In the genomic region with DNA sequence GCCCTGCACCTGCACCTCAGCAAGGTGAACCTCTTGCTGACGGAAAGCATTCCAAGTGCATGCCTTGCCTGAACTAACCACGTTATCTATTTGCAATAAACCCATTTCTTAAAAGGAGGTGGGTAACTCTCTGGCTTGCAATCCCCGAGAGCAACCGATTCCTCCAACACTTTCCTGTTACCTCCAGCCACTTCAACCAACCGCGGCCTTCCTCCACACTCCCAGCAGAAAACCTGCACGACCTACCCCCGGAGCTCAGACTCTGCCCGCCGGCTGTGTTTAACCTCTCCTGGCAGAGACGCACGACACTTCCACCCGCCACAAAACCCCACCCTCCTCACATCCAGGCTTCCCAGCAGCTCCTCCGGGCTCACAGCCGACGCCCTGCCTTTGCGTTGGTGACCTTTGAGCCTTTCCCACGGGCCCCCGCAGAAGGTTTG, we compare ENCODE assay signal across 8 cellular contexts. TPM values are rescaled to one million over a fixed set of nuclear protein-coding genes. Genes with fewer than 3 reads are reported as not detected.
DNase-seq lines count a peak whose midpoint lies in the region; ATAC-seq and TF ChIP-seq lines count a peak whose summit lies in the region.

No MANE protein-coding gene starts in this region.

- peak overlapping the region; percentile 36; the same call in 1 of the 2 replicates for H4K5ac ChIP-seq in IMR-90 (ENCODE audit: low read depth, low read length)

- no peak overlapping the region for H3K18ac ChIP-seq in IMR-90 (ENCODE audit: low read depth, low read length)

- H3K36me3 ChIP-seq in BE2C = peaks cover 35% of the 10 kb centered on the region
- peaks cover 24% of the 10 kb centered on the region for H3K36me3 ChIP-seq in IMR-90 (ENCODE audit: control insufficient read depth, insufficient read depth, low read length)
- peaks cover 13% of the 10 kb centered on the region for H3K36me3 ChIP-seq in breast epithelium
- peaks cover 28 to 31% of the 10 kb centered on the region in 2 donors for H3K36me3 ChIP-seq in mucosa of rectum (ENCODE audit: control insufficient read depth in 2 of 2, insufficient read depth in 2 of 2, low read length in 2 of 2)

- ATAC-seq in IMR-90 (ENCODE audit: low read depth) = no peak

- CTCF ChIA-PET in IMR-90 (lab: Yijun Ruan, JAX) = interaction anchor here (0.5 to 1.6 kb wide), 3 partner anchors 23 to 94 kb away, joined by 3 to 8 read pairs (median 3); a partner anchor contains a TSS

- H3K27ac ChIP-seq in IMR-90 (ENCODE audit: insufficient read depth, low read length) (peak overlapping the region; percentile 76), breast epithelium (peak overlapping the region; percentile 88 to 92), mucosa of rectum (ENCODE audit: low read depth in 2 of 2, low read length in 2 of 2) (peak overlapping the region; percentile 92 to 97)

- H3K23ac ChIP-seq in IMR-90 (ENCODE audit: low read depth, low read length) = peak overlapping the region; percentile 2; the same call in 1 of the 2 replicates

- H3K14ac ChIP-seq in IMR-90 (replicated peaks; ENCODE audit: low read depth, low read length) = peak overlapping the region; percentile 79

- peaks cover 11 to 46% of the 10 kb centered on the region in 2 experiments for H3K79me1 ChIP-seq in IMR-90 (ENCODE audit: low read depth in 1 of 2, low read length in 2 of 2)

- POLR2A ChIA-PET in IMR-90 (lab: Charles Lee; ENCODE audit: unreplicated experiment) = interaction anchor here (0.6 kb wide), 1 partner anchor 10 kb away, joined by 3 read pairs; no protein-coding TSS in a partner anchor

- H2AFZ ChIP-seq in IMR-90 (replicated peaks; ENCODE audit: low read length, poor library complexity) = peak overlapping the region; percentile 96

- H3K4ac ChIP-seq in IMR-90 (ENCODE audit: low read depth, low read length) = peak overlapping the region; percentile 71

- intact Hi-C loops in IMR-90 (cut with micrococcal nuclease) (loop anchor here (5.0 kb wide), 1 partner anchor 58 kb away; a partner anchor contains a TSS), breast epithelium (cut with DNase I; ENCODE audit: low total_unique reads) (loop anchor here (5.0 kb wide), 1 partner anchor 58 kb away; a partner anchor contains a TSS)

- H4K91ac ChIP-seq in IMR-90 (ENCODE audit: insufficient read depth, low read depth, low read length) = peak overlapping the region; percentile 56; the same call in 1 of the 2 replicates

- H2AK9ac ChIP-seq in IMR-90 (replicated peaks; ENCODE audit: low read depth, low read length, poor library complexity) = peak overlapping the region; percentile 98

- peaks cover 12% of the 10 kb centered on the region for H3K9me1 ChIP-seq in IMR-90 (ENCODE audit: insufficient read depth, low read length)

- H4K8ac ChIP-seq in IMR-90 (ENCODE audit: low read depth in 2 of 2, low read length in 2 of 2) = peak overlapping the region; percentile 37 to 86; a peak in 2 of 4 replicates

- H3K9me3 ChIP-seq in BE2C = no peaks in the 10 kb centered on the region
- H3K9me3 ChIP-seq in IMR-90 (ENCODE audit: control insufficient read depth, insufficient read depth, low read length) = no peaks in the 10 kb centered on the region
- H3K9me3 ChIP-seq in breast epithelium = no peaks in the 10 kb centered on the region
- H3K9me3 ChIP-seq in mucosa of rectum (ENCODE audit: control insufficient read depth in 2 of 2, low read length in 2 of 2) = no peaks in the 10 kb centered on the region

- H3K56ac ChIP-seq in IMR-90 (ENCODE audit: extremely low read depth, insufficient read depth, low read length) = 0 out of 2 replicates have a peak overlapping the region, but pooled peaks have one; percentile 36

- no peak overlapping the region for H2BK15ac ChIP-seq in IMR-90 (ENCODE audit: low read depth, low read length)

- no peak overlapping the region for H2BK20ac ChIP-seq in IMR-90 (ENCODE audit: low read depth, low read length)

- peak overlapping the region; percentile 88 for H3K4me2 ChIP-seq in IMR-90 (ENCODE audit: low read depth, low read length)

- peak overlapping the region; percentile 77 for H3K9ac ChIP-seq in IMR-90 (ENCODE audit: low read depth, low read length)
- H3K9ac ChIP-seq in mucosa of rectum (ENCODE audit: low read depth in 1 of 2, low read length in 2 of 2) = peak overlapping the region; percentile 75 to 80

- H3K27me3 ChIP-seq in BE2C (peaks cover 6% of the 10 kb centered on the region), IMR-90 (ENCODE audit: control insufficient read depth, insufficient read depth, low read length) (no peaks in the 10 kb centered on the region), breast epithelium (no peaks in the 10 kb centered on the region), mucosa of rectum (ENCODE audit: control insufficient read depth in 2 of 2, insufficient read depth in 2 of 2, low read length in 2 of 2) (no peaks in the 10 kb centered on the region)

- TF ChIP-seq RAD21 in IMR-90 (IDR thresholded peaks at IDR 0.05; ENCODE audit: low read length) = no peak

- H3K4me1 ChIP-seq in BE2C (peaks cover 13% of the 10 kb centered on the region; the same call in 1 of the 2 replicates), IMR-90 (ENCODE audit: control insufficient read depth, insufficient read depth, low read length) (peaks cover 13% of the 10 kb centered on the region), breast epithelium (peaks cover 10 to 12% of the 10 kb centered on the region in 2 donors), mucosa of rectum (ENCODE audit: control insufficient read depth in 2 of 2, insufficient read depth in 2 of 2, low read length in 2 of 2) (peaks cover 32 to 34% of the 10 kb centered on the region in 2 donors)

- TF ChIP-seq CTCF in BE2C (IDR thresholded peaks at IDR 0.05; ENCODE audit: low read depth, low read length) = no peak
- no peak for TF ChIP-seq CTCF in IMR-90 (conservative IDR thresholded peaks at IDR 0.05; ENCODE audit: low read depth, low read length)
- no peak for TF ChIP-seq CTCF in breast epithelium (IDR thresholded peaks at IDR 0.05)

- no peak overlapping the region for H2BK120ac ChIP-seq in IMR-90 (ENCODE audit: low read depth, low read length)

- no TSS peak for BruUV-seq in IMR-90 (replicated peaks; lab: Mats Ljungman, UMichigan)

- whole genome bisulfite sequencing in IMR-90 (ENCODE audit: extremely low coverage in 2 of 2, insufficient read length in 1 of 2), 2 experiments = 34% methylated on average over 6 of the region's 19 CpGs; no CpG with 5 or more reads in 1 of the 2 experiments

- DNase-seq in BE2C (no peak), IMR-90 (no peak), breast epithelium (ENCODE audit: low spot score in 2 of 2) (no peak), GM19238 (ENCODE audit: insufficient read length, low spot score) (no peak), kidney tubule cell (ENCODE audit: low spot score) (no peak), NCI-H1417 treated with DMSO at 0.1 percent for 48 hours (lab: John Stamatoyannopoulos, UW) (no peak), iPS-NIHi7 (ENCODE audit: extremely low spot score) (no peak)

- H2AK5ac ChIP-seq in IMR-90 (ENCODE audit: low read depth, low read length) = peak overlapping the region; percentile 61; the same call in 1 of the 2 replicates

- H4K20me1 ChIP-seq in IMR-90 (ENCODE audit: insufficient read depth, low read length) = peaks cover 19% of the 10 kb centered on the region

- in situ Hi-C loops in IMR-90 (cut with MboI; ENCODE audit: low sequenced_read_pairs) = loop anchor here (5.0 kb wide), 1 partner anchor 53 kb away; a partner anchor contains a TSS

- H3K4me3 ChIP-seq in BE2C (ENCODE audit: low read depth, low read length) (peak overlapping the region; percentile 85), IMR-90 (ENCODE audit: insufficient read depth, low read depth, low read length) (peak overlapping the region; percentile 84), breast epithelium (peak overlapping the region; percentile 52 to 91 (median 81)), mucosa of rectum (ENCODE audit: low read length in 2 of 2) (peak overlapping the region; percentile 78 to 81)

- TF ChIP-seq POLR2A in IMR-90 (IDR thresholded peaks at IDR 0.05; ENCODE audit: low read depth, low read length) (no peak), breast epithelium (IDR thresholded peaks at IDR 0.05) (no peak)

- dilution Hi-C loops in IMR-90 (cut with HindIII; ENCODE audit: low sequenced_read_pairs, unreplicated experiment) = no loop called here

- peak overlapping the region; percentile 77 for H2BK5ac ChIP-seq in IMR-90 (ENCODE audit: low read depth, low read length, poor library complexity, severe bottlenecking)

RNA-seq across cellular contexts. Expression of a gene that starts 0.7 kb away (rescaled TPM):
- 8.2 TPM for polyA plus RNA-seq in BE2C (2012; ENCODE audit: insufficient read depth, insufficient read length, low read depth)
- total RNA-seq in IMR-90 (2012; rRNA removed) (1.3 and 1.7 TPM in 2 replicates), breast epithelium (1 to 10 TPM; 1.9 to 6.6 (median 4.3) TPM)
- 1.8 and 1.9 TPM in 2 replicates for polyA plus RNA-seq in IMR-90 (2012; rRNA removed)
- polyA plus RNA-seq in IMR-90 (2012; cell fraction: cytosol; rRNA removed) = 2.9 TPM in 2 replicates
- 2.1 and 3.9 TPM in 2 replicates for polyA plus RNA-seq in IMR-90 (2012; cell fraction: nucleus; rRNA removed; ENCODE audit: low replicate concordance)

RNA-seq across cellular contexts. Expression of a gene that starts 5.1 kb away (rescaled TPM):
- 5.2 TPM for polyA plus RNA-seq in BE2C (2012; ENCODE audit: insufficient read depth, insufficient read length, low read depth)
- total RNA-seq in IMR-90 (2012; rRNA removed) = 0.18 and 0.28 TPM in 2 replicates
- 0.74 and 1.5 TPM in 2 replicates for polyA plus RNA-seq in IMR-90 (2012; rRNA removed)
- 3.5 and 3.6 TPM in 2 replicates for polyA plus RNA-seq in IMR-90 (2012; cell fraction: cytosol; rRNA removed)
- 3.0 and 7.2 TPM in 2 replicates for polyA plus RNA-seq in IMR-90 (2012; cell fraction: nucleus; rRNA removed; ENCODE audit: low replicate concordance)
- 100 to 1,000 TPM in 1 of 3 donors, 10 to 100 TPM in 2; 44.6 to 115 (median 82.9) TPM for total RNA-seq in breast epithelium

RNA-seq across cellular contexts. Expression of a gene that starts 16.7 kb away (rescaled TPM):
- 201 TPM for polyA plus RNA-seq in BE2C (2012; ENCODE audit: insufficient read depth, insufficient read length, low read depth)
- 36.4 and 38.5 TPM in 2 replicates for total RNA-seq in IMR-90 (2012; rRNA removed)
- polyA plus RNA-seq in IMR-90 (2012; rRNA removed) = 30.2 and 30.8 TPM in 2 replicates
- polyA plus RNA-seq in IMR-90 (2012; cell fraction: cytosol; rRNA removed) = 21.4 and 24.2 TPM in 2 replicates
- 41.1 and 97.4 TPM in 2 replicates for polyA plus RNA-seq in IMR-90 (2012; cell fraction: nucleus; rRNA removed; ENCODE audit: low replicate concordance)
- total RNA-seq in breast epithelium = 10 to 100 TPM; 25.9 to 48.2 (median 43.0) TPM

RNA-seq across cellular contexts. Expression of a gene that starts 17.2 kb away (rescaled TPM):
- 126 TPM for polyA plus RNA-seq in BE2C (2012; ENCODE audit: insufficient read depth, insufficient read length, low read depth)
- 15.6 and 16.8 TPM in 2 replicates for total RNA-seq in IMR-90 (2012; rRNA removed)
- 82.6 and 103 TPM in 2 replicates for polyA plus RNA-seq in IMR-90 (2012; rRNA removed)
- 39.0 and 77.4 TPM in 2 replicates for polyA plus RNA-seq in IMR-90 (2012; cell fraction: cytosol; rRNA removed)
- 417 and 1,505 TPM in 2 replicates for polyA plus RNA-seq in IMR-90 (2012; cell fraction: nucleus; rRNA removed; ENCODE audit: low replicate concordance)
- total RNA-seq in breast epithelium = 10 to 100 TPM; 35.7 to 54.9 (median 39.5) TPM

RNA-seq across cellular contexts. Expression of a gene that starts 21.0 kb away (rescaled TPM):
- 1.3 TPM for polyA plus RNA-seq in BE2C (2012; ENCODE audit: insufficient read depth, insufficient read length, low read depth)
- not detected in 2 replicates for total RNA-seq in IMR-90 (2012; rRNA removed)
- polyA plus RNA-seq in IMR-90 (2012; rRNA removed) = 0.03 and 0.05 TPM in 2 replicates
- polyA plus RNA-seq in IMR-90 (2012; cell fraction: cytosol; rRNA removed) = 0.05 TPM in 1 of 2 replicates, not detected in the other
- polyA plus RNA-seq in IMR-90 (2012; cell fraction: nucleus; rRNA removed; ENCODE audit: low replicate concordance) = 0.07 and 0.18 TPM in 2 replicates
- under 1 TPM; 0.16 to 0.33 (median 0.29) TPM for total RNA-seq in breast epithelium

Comparison
In these comparisons a context has a peak if more than half of its experiments do, and no peak if none do; other contexts are left out.
1. RNA of a gene that starts 5.1 kb away (total RNA-seq): 44.6 to 115 TPM in breast epithelium; 0.18 to 0.28 TPM in IMR-90; every median in the first group is over 10 times any median in the second.
2. Peak in every context shown above with its lines, with median percentiles within 50 percentile points of each other: H3K4me3 ChIP-seq and H3K27ac ChIP-seq.